10 cellular contexts compared by ENCODE assay signal in the genomic region with DNA sequence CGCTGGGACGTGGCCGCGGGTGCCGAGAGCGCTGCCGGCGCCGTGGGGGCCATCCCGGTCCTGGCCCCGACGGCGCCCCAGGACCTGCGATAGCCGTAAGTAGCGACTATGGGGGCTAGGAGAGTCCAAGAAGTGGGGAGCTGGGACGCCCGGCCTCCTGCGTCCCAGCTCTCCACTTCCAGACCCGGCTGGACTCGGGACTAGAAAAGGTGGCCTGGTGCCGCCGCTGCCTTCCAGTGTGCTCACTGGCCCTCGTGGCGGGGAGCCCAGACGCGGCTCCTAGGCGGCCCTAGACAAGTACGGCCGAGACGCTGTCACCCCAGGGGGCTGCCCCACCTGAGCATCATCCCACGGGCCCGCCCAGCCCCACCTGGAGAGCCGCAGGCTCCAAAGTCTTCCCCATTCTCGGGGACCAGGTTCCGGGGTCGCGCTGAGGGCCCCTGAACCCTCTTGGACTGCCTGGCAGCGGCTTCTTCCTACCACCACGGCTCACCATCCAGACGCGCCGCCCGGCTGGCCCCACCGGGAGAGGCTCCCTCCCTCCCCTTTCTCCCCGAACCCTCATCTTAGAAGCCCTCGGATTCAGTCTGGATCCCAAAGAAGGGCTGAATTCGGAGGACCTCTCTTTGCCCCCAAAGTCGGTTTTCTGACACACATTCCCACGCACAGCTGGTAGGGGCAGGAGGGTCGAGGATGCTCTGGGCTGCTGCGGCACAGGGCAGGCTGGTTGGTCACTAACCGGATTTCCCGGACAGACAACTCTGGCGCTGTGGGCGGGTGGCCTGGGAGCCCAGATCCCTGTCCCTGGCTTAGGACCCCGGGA. TPM values are rescaled to one million over a fixed set of nuclear protein-coding genes. Genes with fewer than 3 reads are reported as not detected.
DNase-seq lines count a peak whose midpoint lies in the region; ATAC-seq lines count a peak whose summit lies in the region.
"Had no signal": no experiment of that assay in that cellular context is flagged by ENCODE, and none has a peak within 500 bp of the region (broad histone marks: within the 10 kb centered on the region; RNA-seq: fewer than 3 reads in every experiment).

No MANE protein-coding gene starts in this region.

- peaks cover 6% of the 10 kb centered on the region for H3K4me1 Mint-ChIP-seq in activated T-cell treated with anti-CD3 and anti-CD28 coated beads, Interleukin-2, amount 50 U/mL, for 72 hours (ENCODE audit: low read depth)

- H3K36me3 ChIP-seq in ectodermal cell (ENCODE audit: control insufficient read depth, insufficient read depth, low read length) (no peaks in the 10 kb centered on the region), mucosa of stomach (ENCODE audit: control insufficient read depth, insufficient read depth, low read length) (no peaks in the 10 kb centered on the region), urinary bladder (ENCODE audit: insufficient read depth) (no peaks in the 10 kb centered on the region)

- WGBS in ectodermal cell, 2 experiments = 1% methylated on average over 57 of the region's 57 CpGs
- 17% methylated on average over 57 of the region's 57 CpGs for WGBS in urinary bladder

- H3K4me1 ChIP-seq in ectodermal cell (ENCODE audit: control insufficient read depth, insufficient read depth, low read length) (peaks cover 31% of the 10 kb centered on the region), mucosa of stomach (ENCODE audit: control insufficient read depth, insufficient read depth, low read length) (peaks cover 17% of the 10 kb centered on the region), urinary bladder (ENCODE audit: insufficient read depth) (no peaks in the 10 kb centered on the region)

- no peaks in the 10 kb centered on the region for H3K36me3 Mint-ChIP-seq in activated T-cell treated with anti-CD3 and anti-CD28 coated beads, Interleukin-2, amount 50 U/mL, for 72 hours (ENCODE audit: insufficient read depth in 2 of 2)

- H3K27me3 ChIP-seq in ectodermal cell (ENCODE audit: control insufficient read depth, insufficient read depth, low read length, poor library complexity, severe bottlenecking) (peaks cover 42% of the 10 kb centered on the region), mucosa of stomach (ENCODE audit: control insufficient read depth, insufficient read depth, low read length) (peaks cover 31% of the 10 kb centered on the region)

- no peak overlapping the region for H3K27ac Mint-ChIP-seq in activated T-cell treated with anti-CD3 and anti-CD28 coated beads, Interleukin-2, amount 50 U/mL, for 72 hours

- no peaks in the 10 kb centered on the region for H3K9me3 Mint-ChIP-seq in activated T-cell treated with anti-CD3 and anti-CD28 coated beads, Interleukin-2, amount 50 U/mL, for 72 hours

- peaks cover 67% of the 10 kb centered on the region for H3K27me3 Mint-ChIP-seq in activated T-cell treated with anti-CD3 and anti-CD28 coated beads, Interleukin-2, amount 50 U/mL, for 72 hours (ENCODE audit: low read depth)

- peak overlapping the region; percentile 70 for H3K9ac ChIP-seq in mucosa of stomach (ENCODE audit: low read length)

- DNase-seq in activated T-cell treated with anti-CD3 and anti-CD28 coated beads, Interleukin-2, amount 50 U/mL, for 72 hours = no peak
- no peak for DNase-seq in activated T-cell treated with anti-CD3 and anti-CD28 coated beads, Interleukin-2, amount 50 U/mL, for 48 hours
- DNase-seq in activated effector memory CD4-positive, alpha-beta T cell treated with anti-CD3 and anti-CD28 coated beads, Interleukin-2, amount 50 U/mL, for 16 hours = no peak
- DNase-seq: C1 segment of cervical spinal cord, NCI-H2227 treated with DMSO at 0.1 percent for 48 hours had no signal

- no peak for ATAC-seq in activated T-cell treated with anti-CD3 and anti-CD28 coated beads, Interleukin-2, amount 50 U/mL, for 72 hours (replicated peaks in 1 of 2)
- ATAC-seq in GM21825 (IDR thresholded peaks at IDR 0.05; ENCODE audit: unreplicated experiment) = no peak
- no peak for ATAC-seq in HG02973 (IDR thresholded peaks at IDR 0.05; ENCODE audit: unreplicated experiment)

- H3K27ac ChIP-seq in ectodermal cell (ENCODE audit: insufficient read depth, low read depth, low read length, poor library complexity, severe bottlenecking) = no peak overlapping the region
- peak overlapping the region; percentile 57 for H3K27ac ChIP-seq in urinary bladder (ENCODE audit: low read depth)

- H3K9me3 ChIP-seq in ectodermal cell (ENCODE audit: control insufficient read depth, low read length) (no peaks in the 10 kb centered on the region), mucosa of stomach (ENCODE audit: control insufficient read depth, low read length) (no peaks in the 10 kb centered on the region)

- H3K4me3 Mint-ChIP-seq in activated T-cell treated with anti-CD3 and anti-CD28 coated beads, Interleukin-2, amount 50 U/mL, for 72 hours = peak overlapping the region; percentile 73 to 74

- H3K4me3 ChIP-seq in ectodermal cell (ENCODE audit: insufficient read depth, low read depth, low read length) = peak overlapping the region; percentile 83
- peak overlapping the region; percentile 42 for H3K4me3 ChIP-seq in mucosa of stomach (ENCODE audit: low read length)
- peak overlapping the region; percentile 35 for H3K4me3 ChIP-seq in urinary bladder (ENCODE audit: low read depth, low read length)

RNA-seq across cellular contexts. Expression of a gene that starts 0.9 kb away (rescaled TPM):
- total RNA-seq in activated T-cell treated with anti-CD3 and anti-CD28 coated beads, Interleukin-2, amount 50 U/mL, for 72 hours = not detected
- 63.6 TPM for polyA plus RNA-seq in ectodermal cell (2013, experiment 1 of 4)
- polyA plus RNA-seq in ectodermal cell (2013, experiment 2 of 4) = 49.1 TPM
- 69.8 TPM for polyA plus RNA-seq in ectodermal cell (2013, experiment 3 of 4)
- 71.0 TPM for polyA plus RNA-seq in ectodermal cell (2013, experiment 4 of 4)
- 32.6 TPM for total RNA-seq in urinary bladder
- polyA plus RNA-seq in urinary bladder = 20.6 TPM

Comparison
In these comparisons a context has a peak if more than half of its experiments do, and no peak if none do; other contexts are left out.
1. RNA of a gene that starts 0.9 kb away (total RNA-seq): 32.6 TPM in urinary bladder (single experiment); not detected in activated T-cell treated with anti-CD3 and anti-CD28 coated beads, Interleukin-2, amount 50 U/mL, for 72 hours; every median in the first group is over 10 times any median in the second.
2. Peak in every context shown above with its lines, with median percentiles within 50 percentile points of each other: H3K4me3 ChIP-seq.